ENCODE assay signal across 8 cellular contexts in genomic region chr9:93061791-93062299, GRCh38. TPM values are rescaled to one million over a fixed set of nuclear protein-coding genes. Genes with fewer than 3 reads are reported as not detected.
A peak's percentile ranks its signal among the peaks of the same experiment; 100 is the strongest.
DNase-seq lines count a peak whose midpoint lies in the region; ATAC-seq and TF ChIP-seq lines count a peak whose summit lies in the region.
"Had no signal": no experiment of that assay in that cellular context is flagged by ENCODE, and none has a peak within 500 bp of the region (broad histone marks: within the 10 kb centered on the region; RNA-seq: fewer than 3 reads in every experiment).

No MANE protein-coding gene starts in this region.

- H3K27me3 ChIP-seq in neutrophil (no peaks in the 10 kb centered on the region), Karpas-422 (ENCODE audit: low read length) (no peaks in the 10 kb centered on the region)

- H3K79me2 ChIP-seq in Karpas-422 (ENCODE audit: low read length): no peaks in the 10 kb centered on the region

- H3K4me3 ChIP-seq in neutrophil (ENCODE audit: low read depth in 1 of 2, low read length in 1 of 2): peak overlapping the region; percentile 7 to 9
- H3K4me3 ChIP-seq in Karpas-422 (ENCODE audit: low read length): no peak overlapping the region
- H3K4me3 ChIP-seq: SK-N-MC had no signal

- H2AFZ ChIP-seq in Karpas-422 (ENCODE audit: low read length): no peak overlapping the region

- TF ChIP-seq CTCF in neutrophil (IDR thresholded peaks at IDR 0.05): no peak

- H3K27me3 Mint-ChIP-seq in activated CD4-positive, alpha-beta T cell treated with anti-CD3 and anti-CD28 coated beads, Interleukin-2, amount 10 ng/mL, durations not matched to agents 7 days and 5 days: no peaks in the 10 kb centered on the region

- H4K20me1 ChIP-seq in Karpas-422 (ENCODE audit: insufficient read depth, low read depth, low read length): no peaks in the 10 kb centered on the region

- H3K27ac Mint-ChIP-seq in activated CD4-positive, alpha-beta T cell treated with anti-CD3 and anti-CD28 coated beads, Interleukin-2, amount 10 ng/mL, durations not matched to agents 7 days and 5 days: peak overlapping the region; percentile 98

- peaks cover 50% of the 10 kb centered on the region for H3K36me3 Mint-ChIP-seq in activated CD4-positive, alpha-beta T cell treated with anti-CD3 and anti-CD28 coated beads, Interleukin-2, amount 10 ng/mL, durations not matched to agents 7 days and 5 days (ENCODE audit: low read depth)

- H3K9me2 ChIP-seq in Karpas-422 (replicated peaks; ENCODE audit: insufficient read depth, low read length): no peaks in the 10 kb centered on the region

- H3K27ac ChIP-seq in neutrophil: peak overlapping the region; percentile 93
- no peak overlapping the region for H3K27ac ChIP-seq in Karpas-422 (ENCODE audit: low read length)
- H3K27ac ChIP-seq: SK-N-MC had no signal

- peak overlapping the region; percentile 91 for H3K4me3 Mint-ChIP-seq in activated CD4-positive, alpha-beta T cell treated with anti-CD3 and anti-CD28 coated beads, Interleukin-2, amount 10 ng/mL, durations not matched to agents 7 days and 5 days

- H3K36me3 ChIP-seq in neutrophil (no peaks in the 10 kb centered on the region), Karpas-422 (ENCODE audit: insufficient read depth, low read length) (no peaks in the 10 kb centered on the region)

- H3K9me3 ChIP-seq in neutrophil (no peaks in the 10 kb centered on the region), Karpas-422 (ENCODE audit: low read length) (no peaks in the 10 kb centered on the region)

- H3K4me1 Mint-ChIP-seq in activated CD4-positive, alpha-beta T cell treated with anti-CD3 and anti-CD28 coated beads, Interleukin-2, amount 10 ng/mL, durations not matched to agents 7 days and 5 days: peaks cover 83% of the 10 kb centered on the region

- no peak overlapping the region for H3K4me2 ChIP-seq in Karpas-422 (ENCODE audit: low read depth, low read length, poor library complexity, severe bottlenecking)

- H3K9me3 Mint-ChIP-seq in activated CD4-positive, alpha-beta T cell treated with anti-CD3 and anti-CD28 coated beads, Interleukin-2, amount 10 ng/mL, durations not matched to agents 7 days and 5 days: no peaks in the 10 kb centered on the region

- CTCF ChIA-PET in activated CD4-positive, alpha-beta T cell treated with anti-CD3 and anti-CD28 coated beads, Interleukin-2, amount 10 ng/mL, durations not matched to agents 7 days and 5 days (lab: Charles Lee): interaction anchor here (0.7 kb wide), 1 partner anchor 11 kb away, joined by 3 read pairs; no protein-coding TSS in a partner anchor

- peak; percentile 37 for DNase-seq in activated CD4-positive, alpha-beta T cell treated with anti-CD3 and anti-CD28 coated beads, Interleukin-2, amount 10 ng/mL, durations not matched to agents 7 days and 5 days
- DNase-seq in Karpas-422: no peak

- POLR2A ChIA-PET in activated CD4-positive, alpha-beta T cell treated with anti-CD3 and anti-CD28 coated beads, Interleukin-2, amount 10 ng/mL, durations not matched to agents 7 days and 5 days (lab: Charles Lee): no interaction called here

- H3K4me1 ChIP-seq in neutrophil (ENCODE audit: control insufficient read depth in 1 of 2, insufficient read depth in 1 of 2, low read depth in 1 of 2, low read length in 1 of 2) (peaks cover 83 to 92% of the 10 kb centered on the region in 2 experiments), Karpas-422 (ENCODE audit: low read length) (peaks cover 33% of the 10 kb centered on the region)

- ATAC-seq in GM18909 (IDR thresholded peaks at IDR 0.05; ENCODE audit: poor library complexity, unreplicated experiment): peak; percentile 39
- peak; percentile 33 for ATAC-seq in HG02763 (IDR thresholded peaks at IDR 0.05; ENCODE audit: unreplicated experiment)
- no peak for ATAC-seq in GM18858 (IDR thresholded peaks at IDR 0.05; ENCODE audit: unreplicated experiment)
- no peak for ATAC-seq in HG02870 (IDR thresholded peaks at IDR 0.05; ENCODE audit: unreplicated experiment)

- no peak overlapping the region for H3K9ac ChIP-seq in Karpas-422 (ENCODE audit: low read length)

RNA-seq across cellular contexts. Expression of gene SUSD3, which starts 3.3 kb away (rescaled TPM):
- total RNA-seq in activated CD4-positive, alpha-beta T cell treated with anti-CD3 and anti-CD28 coated beads, Interleukin-2, amount 10 ng/mL, durations not matched to agents 7 days and 5 days: 10 to 100 TPM; 81.1 to 85.8 TPM
- 4.9 and 6.2 TPM in 2 replicates for total RNA-seq in Karpas-422 (2014; rRNA removed; shearing (Covaris generic); ENCODE audit: low replicate concordance)

RNA-seq across cellular contexts. Expression of gene CARD19, which starts 34.2 kb away (rescaled TPM):
- total RNA-seq in activated CD4-positive, alpha-beta T cell treated with anti-CD3 and anti-CD28 coated beads, Interleukin-2, amount 10 ng/mL, durations not matched to agents 7 days and 5 days: 10 to 100 TPM; 40.3 to 42.6 TPM
- 5.5 and 11.4 TPM in 2 replicates for total RNA-seq in Karpas-422 (2014; rRNA removed; shearing (Covaris generic); ENCODE audit: low replicate concordance)

Comparison
In these comparisons a context has a peak if more than half of its experiments do, and no peak if none do; other contexts are left out.
1. ATAC-seq: peak in GM18909 (single experiment) and HG02763 (single experiment); none in GM18858 (single experiment) and HG02870 (single experiment).
2. RNA of gene SUSD3, which starts 3.3 kb away (total RNA-seq): 81.1 to 85.8 TPM in activated CD4-positive, alpha-beta T cell treated with anti-CD3 and anti-CD28 coated beads, Interleukin-2, amount 10 ng/mL, durations not matched to agents 7 days and 5 days; 4.9 to 6.2 TPM in Karpas-422; every median in the first group is over 10 times any median in the second.